In the genomic region with DNA sequence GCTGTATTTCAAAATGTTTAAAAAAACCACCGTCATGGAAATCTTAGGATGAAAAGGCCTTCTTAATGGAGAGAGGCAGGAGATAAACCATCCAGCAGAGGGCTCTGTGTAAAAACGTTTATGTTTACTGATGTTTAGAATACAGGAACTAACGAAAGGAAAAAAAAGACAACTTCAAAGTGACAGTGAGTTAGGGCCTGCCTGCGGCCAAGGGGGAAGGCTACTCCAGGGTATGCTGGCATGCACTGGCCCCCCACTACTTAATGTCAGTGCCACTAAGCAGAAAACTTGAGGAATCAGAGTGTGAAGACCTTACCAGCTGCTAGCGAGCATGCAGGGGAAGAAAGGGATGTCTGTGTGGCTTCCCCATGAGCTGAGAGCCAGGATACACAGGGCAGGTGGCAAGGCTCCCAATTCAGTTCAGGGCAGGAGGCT, we compare ENCODE assay signal across 7 cellular contexts. TPM values are rescaled to one million over a fixed set of nuclear protein-coding genes. Genes with fewer than 3 reads are reported as not detected.
A peak's percentile ranks its signal among the peaks of the same experiment; 100 is the strongest.
DNase-seq lines count a peak whose midpoint lies in the region; ATAC-seq lines count a peak whose summit lies in the region.

No MANE protein-coding gene starts in this region.

- no peaks in the 10 kb centered on the region for H3K9me3 ChIP-seq in aorta (ENCODE audit: control insufficient read depth, low read length)

- H3K27me3 ChIP-seq in aorta (ENCODE audit: control insufficient read depth in 1 of 2, insufficient read depth in 2 of 2, low read length in 1 of 2): no peaks in the 10 kb centered on the region

- intact Hi-C loops in aorta (cut with DNase I): no loop called here

- no peak overlapping the region for H3K27ac ChIP-seq in aorta (ENCODE audit: low read depth in 1 of 2, low read length in 2 of 2)

- 59 to 64% methylated on average over 5 of the region's 5 CpGs for WGBS in aorta, 2 donors

- no peaks in the 10 kb centered on the region for H3K9me3 Mint-ChIP-seq in natural killer cell treated with Interleukin-12 subunit alpha and Interleukin-12 subunit beta and Interleukin-15 and Interleukin-18, amount 100 ng/mL, for 72 hours

- no peaks in the 10 kb centered on the region for H3K4me1 ChIP-seq in aorta (ENCODE audit: control insufficient read depth in 1 of 2, insufficient read depth in 2 of 2, low read length in 2 of 2)

- H3K4me3 ChIP-seq in aorta (ENCODE audit: low read length in 2 of 2): no peak overlapping the region

- ATAC-seq in HG02678 (IDR thresholded peaks at IDR 0.05; ENCODE audit: unreplicated experiment): peak; percentile 71
- peak in 1 of 2 donors; percentile 38 for ATAC-seq in natural killer cell treated with Interleukin-12 subunit alpha and Interleukin-12 subunit beta and Interleukin-15 and Interleukin-18, amount 100 ng/mL, for 72 hours
- ATAC-seq in aorta (ENCODE audit: low FRiP score): no peak

- no peaks in the 10 kb centered on the region for H3K27me3 Mint-ChIP-seq in natural killer cell treated with Interleukin-12 subunit alpha and Interleukin-12 subunit beta and Interleukin-15 and Interleukin-18, amount 100 ng/mL, for 72 hours

- H3K36me3 Mint-ChIP-seq in natural killer cell treated with Interleukin-12 subunit alpha and Interleukin-12 subunit beta and Interleukin-15 and Interleukin-18, amount 100 ng/mL, for 72 hours: no peaks in the 10 kb centered on the region

- H3K36me3 ChIP-seq in aorta (ENCODE audit: control insufficient read depth in 1 of 2, insufficient read depth in 2 of 2, low read length in 1 of 2): no peaks in the 10 kb centered on the region

- DNase-seq in GM03348 (ENCODE audit: low spot score) (peak; percentile 57), SIG-M5 treated with dmso at 0.1 percent for 504 hours (lab: John Stamatoyannopoulos, UW; ENCODE audit: unreplicated experiment) (peak; percentile 64), dermis blood vessel endothelial cell (peak; percentile 43), NCI-H128 (lab: John Stamatoyannopoulos, UW; ENCODE audit: unreplicated experiment) (no peak), aorta (no peak)
- DNase-seq in natural killer cell treated with Interleukin-12 subunit alpha and Interleukin-12 subunit beta and Interleukin-15 and Interleukin-18, amount 100 ng/mL, for 72 hours (ENCODE audit: low spot score): no peak

- H3K4me1 Mint-ChIP-seq in natural killer cell treated with Interleukin-12 subunit alpha and Interleukin-12 subunit beta and Interleukin-15 and Interleukin-18, amount 100 ng/mL, for 72 hours (ENCODE audit: low read depth in 2 of 2): peaks cover 6 to 10% of the 10 kb centered on the region in 2 donors

- peak overlapping the region; percentile 40 for H3K4me3 Mint-ChIP-seq in natural killer cell treated with Interleukin-12 subunit alpha and Interleukin-12 subunit beta and Interleukin-15 and Interleukin-18, amount 100 ng/mL, for 72 hours

- H3K27ac Mint-ChIP-seq in natural killer cell treated with Interleukin-12 subunit alpha and Interleukin-12 subunit beta and Interleukin-15 and Interleukin-18, amount 100 ng/mL, for 72 hours: peak overlapping the region; percentile 17 to 84

RNA-seq across cellular contexts. Expression of gene AKAP7, which starts 47.7 kb away (rescaled TPM):
- total RNA-seq in dermis blood vessel endothelial cell (2.6 and 3.1 TPM in 2 replicates), aorta (1 to 10 TPM; 7.1 to 8.0 TPM)
- 1 to 10 TPM; 4.2 to 7.7 TPM for total RNA-seq in natural killer cell treated with Interleukin-12 subunit alpha and Interleukin-12 subunit beta and Interleukin-15 and Interleukin-18, amount 100 ng/mL, for 72 hours
- 1 to 10 TPM; 5.4 to 9.1 TPM for polyA plus RNA-seq in aorta

Comparison
In these comparisons a context has a peak if more than half of its experiments do, and no peak if none do; other contexts are left out.
1. DNase-seq: peak in GM03348 (single experiment), SIG-M5 treated with dmso at 0.1 percent for 504 hours (single experiment) and dermis blood vessel endothelial cell (single experiment); none in natural killer cell treated with Interleukin-12 subunit alpha and Interleukin-12 subunit beta and Interleukin-15 and Interleukin-18, amount 100 ng/mL, for 72 hours (single experiment), NCI-H128 (single experiment) and aorta (0 of 2).